Comparison of ENCODE assay signal across 1 cellular context in the genomic region with DNA sequence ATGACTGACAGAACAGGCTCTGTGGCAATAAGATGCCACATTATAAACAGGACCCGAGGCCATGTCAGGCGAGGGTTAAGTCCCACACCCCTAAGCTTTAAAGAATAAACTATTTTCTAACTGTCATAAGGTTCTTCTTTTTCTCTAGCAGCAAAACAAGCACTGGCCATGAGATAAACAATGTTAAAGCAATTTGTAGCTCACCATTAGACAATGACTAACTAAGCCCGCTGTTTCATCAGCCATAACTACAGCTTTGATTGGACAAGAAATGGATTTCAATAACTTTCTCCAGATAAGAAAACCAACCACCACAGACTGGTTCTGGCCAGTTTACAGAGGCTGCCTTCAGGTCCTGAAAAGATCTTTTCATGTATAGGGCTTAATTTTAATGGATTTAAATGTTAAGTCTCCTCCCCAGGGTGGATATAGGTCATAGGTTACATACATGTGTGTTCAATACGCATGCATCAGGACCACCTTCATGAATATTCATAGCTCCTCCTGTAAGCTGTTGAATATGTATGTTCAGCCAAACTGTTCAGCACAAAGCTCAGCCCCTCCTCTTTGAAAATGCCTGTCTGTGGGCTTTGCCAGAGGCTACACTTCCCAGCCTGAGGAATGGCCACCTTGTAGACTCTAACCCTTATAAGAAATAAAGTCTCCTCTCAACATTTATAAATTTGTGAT.
A peak's percentile ranks its signal among the peaks of the same experiment; 100 is the strongest.
TF ChIP-seq lines count a peak whose summit lies in the region.

No MANE protein-coding gene starts in this region.

TF ChIP-seq in K562, 482 proteins besides CTCF, POLR2A, EP300 and RAD21 (continued from another document):
- TF ChIP-seq NONO (IDR thresholded peaks at IDR 0.05; ENCODE audit: low read depth in 2 of 2, low read length in 1 of 2), result no peak
- no peak for TF ChIP-seq NEUROD1 (IDR thresholded peaks at IDR 0.05; ENCODE audit: borderline replicate concordance, low read depth, low read length, partially characterized antibody)
- TF ChIP-seq, protein P1, sequence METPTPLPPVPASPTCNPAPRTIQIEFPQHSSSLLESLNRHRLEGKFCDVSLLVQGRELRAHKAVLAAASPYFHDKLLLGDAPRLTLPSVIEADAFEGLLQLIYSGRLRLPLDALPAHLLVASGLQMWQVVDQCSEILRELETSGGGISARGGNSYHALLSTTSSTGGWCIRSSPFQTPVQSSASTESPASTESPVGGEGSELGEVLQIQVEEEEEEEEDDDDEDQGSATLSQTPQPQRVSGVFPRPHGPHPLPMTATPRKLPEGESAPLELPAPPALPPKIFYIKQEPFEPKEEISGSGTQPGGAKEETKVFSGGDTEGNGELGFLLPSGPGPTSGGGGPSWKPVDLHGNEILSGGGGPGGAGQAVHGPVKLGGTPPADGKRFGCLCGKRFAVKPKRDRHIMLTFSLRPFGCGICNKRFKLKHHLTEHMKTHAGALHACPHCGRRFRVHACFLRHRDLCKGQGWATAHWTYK (CRISPR knock-in tag; IDR thresholded peaks at IDR 0.05), result no peak
- TF ChIP-seq ZNF766 (CRISPR knock-in tag; conservative IDR thresholded peaks at IDR 0.05), result peak; percentile 42; the same call in 1 of the 2 replicates
- TF ChIP-seq NR2C2 (CRISPR knock-in tag; IDR thresholded peaks at IDR 0.05), result no peak
- peak; percentile 62; the same call in 1 of the 2 replicates for TF ChIP-seq NR2C2 (tag; IDR thresholded peaks at IDR 0.05)
- peak; percentile 45; the same call in 1 of the 2 replicates for TF ChIP-seq SOX6 (IDR thresholded peaks at IDR 0.05)
- peak; percentile 71; the same call in 1 of the 2 replicates for TF ChIP-seq POLR2H (tag; IDR thresholded peaks at IDR 0.05; ENCODE audit: low read depth)
- peak; percentile 58 for TF ChIP-seq CEBPG (CRISPR knock-in tag; IDR thresholded peaks at IDR 0.05)
- peak; percentile 79 to 91 for TF ChIP-seq CEBPG (tag; conservative IDR thresholded peaks at IDR 0.05 in 1 of 2, IDR thresholded peaks at IDR 0.05 in 1 of 2)
